1 cellular context compared by ENCODE assay signal in the genomic region with DNA sequence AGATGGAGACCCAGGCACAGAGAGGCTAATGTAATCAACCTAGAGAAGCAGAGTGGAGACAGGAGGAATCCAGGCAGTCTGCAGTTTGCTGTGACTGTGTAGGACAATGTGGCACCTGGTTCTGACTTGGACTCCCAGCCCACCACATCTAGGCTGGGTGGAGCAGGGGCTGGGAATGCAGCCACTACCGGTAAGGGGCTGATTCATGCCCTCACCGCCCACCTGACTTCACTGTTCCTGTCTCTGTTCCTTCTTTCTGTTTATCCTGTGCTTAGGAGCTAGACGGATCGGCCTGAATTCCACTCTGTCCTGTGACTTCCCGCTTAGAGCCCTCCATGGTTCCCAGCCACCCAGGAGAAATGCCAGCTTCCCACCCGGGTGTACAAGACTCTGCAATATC.
TF ChIP-seq lines count a peak whose summit lies in the region.

No MANE protein-coding gene starts in this region.

TF ChIP-seq in H1, 55 proteins besides CTCF, POLR2A, EP300 and RAD21 (continued from another document):
- TF ChIP-seq, protein P1, sequence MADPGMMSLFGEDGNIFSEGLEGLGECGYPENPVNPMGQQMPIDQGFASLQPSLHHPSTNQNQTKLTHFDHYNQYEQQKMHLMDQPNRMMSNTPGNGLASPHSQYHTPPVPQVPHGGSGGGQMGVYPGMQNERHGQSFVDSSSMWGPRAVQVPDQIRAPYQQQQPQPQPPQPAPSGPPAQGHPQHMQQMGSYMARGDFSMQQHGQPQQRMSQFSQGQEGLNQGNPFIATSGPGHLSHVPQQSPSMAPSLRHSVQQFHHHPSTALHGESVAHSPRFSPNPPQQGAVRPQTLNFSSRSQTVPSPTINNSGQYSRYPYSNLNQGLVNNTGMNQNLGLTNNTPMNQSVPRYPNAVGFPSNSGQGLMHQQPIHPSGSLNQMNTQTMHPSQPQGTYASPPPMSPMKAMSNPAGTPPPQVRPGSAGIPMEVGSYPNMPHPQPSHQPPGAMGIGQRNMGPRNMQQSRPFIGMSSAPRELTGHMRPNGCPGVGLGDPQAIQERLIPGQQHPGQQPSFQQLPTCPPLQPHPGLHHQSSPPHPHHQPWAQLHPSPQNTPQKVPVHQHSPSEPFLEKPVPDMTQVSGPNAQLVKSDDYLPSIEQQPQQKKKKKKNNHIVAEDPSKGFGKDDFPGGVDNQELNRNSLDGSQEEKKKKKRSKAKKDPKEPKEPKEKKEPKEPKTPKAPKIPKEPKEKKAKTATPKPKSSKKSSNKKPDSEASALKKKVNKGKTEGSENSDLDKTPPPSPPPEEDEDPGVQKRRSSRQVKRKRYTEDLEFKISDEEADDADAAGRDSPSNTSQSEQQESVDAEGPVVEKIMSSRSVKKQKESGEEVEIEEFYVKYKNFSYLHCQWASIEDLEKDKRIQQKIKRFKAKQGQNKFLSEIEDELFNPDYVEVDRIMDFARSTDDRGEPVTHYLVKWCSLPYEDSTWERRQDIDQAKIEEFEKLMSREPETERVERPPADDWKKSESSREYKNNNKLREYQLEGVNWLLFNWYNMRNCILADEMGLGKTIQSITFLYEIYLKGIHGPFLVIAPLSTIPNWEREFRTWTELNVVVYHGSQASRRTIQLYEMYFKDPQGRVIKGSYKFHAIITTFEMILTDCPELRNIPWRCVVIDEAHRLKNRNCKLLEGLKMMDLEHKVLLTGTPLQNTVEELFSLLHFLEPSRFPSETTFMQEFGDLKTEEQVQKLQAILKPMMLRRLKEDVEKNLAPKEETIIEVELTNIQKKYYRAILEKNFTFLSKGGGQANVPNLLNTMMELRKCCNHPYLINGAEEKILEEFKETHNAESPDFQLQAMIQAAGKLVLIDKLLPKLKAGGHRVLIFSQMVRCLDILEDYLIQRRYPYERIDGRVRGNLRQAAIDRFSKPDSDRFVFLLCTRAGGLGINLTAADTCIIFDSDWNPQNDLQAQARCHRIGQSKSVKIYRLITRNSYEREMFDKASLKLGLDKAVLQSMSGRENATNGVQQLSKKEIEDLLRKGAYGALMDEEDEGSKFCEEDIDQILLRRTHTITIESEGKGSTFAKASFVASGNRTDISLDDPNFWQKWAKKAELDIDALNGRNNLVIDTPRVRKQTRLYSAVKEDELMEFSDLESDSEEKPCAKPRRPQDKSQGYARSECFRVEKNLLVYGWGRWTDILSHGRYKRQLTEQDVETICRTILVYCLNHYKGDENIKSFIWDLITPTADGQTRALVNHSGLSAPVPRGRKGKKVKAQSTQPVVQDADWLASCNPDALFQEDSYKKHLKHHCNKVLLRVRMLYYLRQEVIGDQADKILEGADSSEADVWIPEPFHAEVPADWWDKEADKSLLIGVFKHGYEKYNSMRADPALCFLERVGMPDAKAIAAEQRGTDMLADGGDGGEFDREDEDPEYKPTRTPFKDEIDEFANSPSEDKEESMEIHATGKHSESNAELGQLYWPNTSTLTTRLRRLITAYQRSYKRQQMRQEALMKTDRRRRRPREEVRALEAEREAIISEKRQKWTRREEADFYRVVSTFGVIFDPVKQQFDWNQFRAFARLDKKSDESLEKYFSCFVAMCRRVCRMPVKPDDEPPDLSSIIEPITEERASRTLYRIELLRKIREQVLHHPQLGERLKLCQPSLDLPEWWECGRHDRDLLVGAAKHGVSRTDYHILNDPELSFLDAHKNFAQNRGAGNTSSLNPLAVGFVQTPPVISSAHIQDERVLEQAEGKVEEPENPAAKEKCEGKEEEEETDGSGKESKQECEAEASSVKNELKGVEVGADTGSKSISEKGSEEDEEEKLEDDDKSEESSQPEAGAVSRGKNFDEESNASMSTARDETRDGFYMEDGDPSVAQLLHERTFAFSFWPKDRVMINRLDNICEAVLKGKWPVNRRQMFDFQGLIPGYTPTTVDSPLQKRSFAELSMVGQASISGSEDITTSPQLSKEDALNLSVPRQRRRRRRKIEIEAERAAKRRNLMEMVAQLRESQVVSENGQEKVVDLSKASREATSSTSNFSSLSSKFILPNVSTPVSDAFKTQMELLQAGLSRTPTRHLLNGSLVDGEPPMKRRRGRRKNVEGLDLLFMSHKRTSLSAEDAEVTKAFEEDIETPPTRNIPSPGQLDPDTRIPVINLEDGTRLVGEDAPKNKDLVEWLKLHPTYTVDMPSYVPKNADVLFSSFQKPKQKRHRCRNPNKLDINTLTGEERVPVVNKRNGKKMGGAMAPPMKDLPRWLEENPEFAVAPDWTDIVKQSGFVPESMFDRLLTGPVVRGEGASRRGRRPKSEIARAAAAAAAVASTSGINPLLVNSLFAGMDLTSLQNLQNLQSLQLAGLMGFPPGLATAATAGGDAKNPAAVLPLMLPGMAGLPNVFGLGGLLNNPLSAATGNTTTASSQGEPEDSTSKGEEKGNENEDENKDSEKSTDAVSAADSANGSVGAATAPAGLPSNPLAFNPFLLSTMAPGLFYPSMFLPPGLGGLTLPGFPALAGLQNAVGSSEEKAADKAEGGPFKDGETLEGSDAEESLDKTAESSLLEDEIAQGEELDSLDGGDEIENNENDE (IDR thresholded peaks at IDR 0.05; ENCODE audit: insufficient replicate concordance, low read length), result no peak
- TF ChIP-seq TEAD4 (IDR thresholded peaks at IDR 0.05; ENCODE audit: low read depth, low read length), result no peak
- TF ChIP-seq, protein P2, sequence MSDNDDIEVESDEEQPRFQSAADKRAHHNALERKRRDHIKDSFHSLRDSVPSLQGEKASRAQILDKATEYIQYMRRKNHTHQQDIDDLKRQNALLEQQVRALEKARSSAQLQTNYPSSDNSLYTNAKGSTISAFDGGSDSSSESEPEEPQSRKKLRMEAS (IDR thresholded peaks at IDR 0.05), result no peak
- no peak for TF ChIP-seq NRF1 (IDR thresholded peaks at IDR 0.05; ENCODE audit: low read depth, low read length)
- no peak for TF ChIP-seq NANOG (IDR thresholded peaks at IDR 0.05; ENCODE audit: insufficient read depth, low read depth, low read length, poor library complexity, severe bottlenecking)
- TF ChIP-seq SIRT6 (IDR thresholded peaks at IDR 0.05; ENCODE audit: low read length), result no peak
- no peak for TF ChIP-seq TBP (IDR thresholded peaks at IDR 0.05; ENCODE audit: low read depth, low read length)
- no peak for TF ChIP-seq JUN (IDR thresholded peaks at IDR 0.05; ENCODE audit: low read depth, low read length)
- TF ChIP-seq JUND (IDR thresholded peaks at IDR 0.05; ENCODE audit: low read length), result no peak
- TF ChIP-seq KDM5A (IDR thresholded peaks at IDR 0.05; ENCODE audit: low read length), result no peak
- TF ChIP-seq CHD2 (IDR thresholded peaks at IDR 0.05; ENCODE audit: low read length), result no peak
- no peak for TF ChIP-seq CHD1 (IDR thresholded peaks at IDR 0.05; ENCODE audit: low read depth, low read length)
- no peak for TF ChIP-seq SP4 (IDR thresholded peaks at IDR 0.05; ENCODE audit: low read length)
- TF ChIP-seq POLR2AphosphoS5 (IDR thresholded peaks at IDR 0.05; ENCODE audit: low read depth, low read length), result no peak
- TF ChIP-seq, protein P3, sequence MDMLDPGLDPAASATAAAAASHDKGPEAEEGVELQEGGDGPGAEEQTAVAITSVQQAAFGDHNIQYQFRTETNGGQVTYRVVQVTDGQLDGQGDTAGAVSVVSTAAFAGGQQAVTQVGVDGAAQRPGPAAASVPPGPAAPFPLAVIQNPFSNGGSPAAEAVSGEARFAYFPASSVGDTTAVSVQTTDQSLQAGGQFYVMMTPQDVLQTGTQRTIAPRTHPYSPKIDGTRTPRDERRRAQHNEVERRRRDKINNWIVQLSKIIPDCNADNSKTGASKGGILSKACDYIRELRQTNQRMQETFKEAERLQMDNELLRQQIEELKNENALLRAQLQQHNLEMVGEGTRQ (IDR thresholded peaks at IDR 0.05; ENCODE audit: low read length), result no peak
- TF ChIP-seq SRF (IDR thresholded peaks at IDR 0.05; ENCODE audit: low read depth, low read length), result no peak
- no peak for TF ChIP-seq POU5F1 (IDR thresholded peaks at IDR 0.05; ENCODE audit: low read depth, low read length)
